11 cellular contexts compared by ENCODE assay signal in genomic region chr7:140638311-140638791, GRCh38. TPM values are rescaled to one million over a fixed set of nuclear protein-coding genes. Genes with fewer than 3 reads are reported as not detected.
DNase-seq lines count a peak whose midpoint lies in the region; FAIRE-seq and TF ChIP-seq lines count a peak whose summit lies in the region.
"Had no signal": no experiment of that assay in that cellular context is flagged by ENCODE, and none has a peak within 500 bp of the region (broad histone marks: within the 10 kb centered on the region; RNA-seq: fewer than 3 reads in every experiment).

No MANE protein-coding gene starts in this region.

- no peak overlapping the region for H3K27ac ChIP-seq in H1 (ENCODE audit: low read depth, low read length)

- TF ChIP-seq POLR2A in H1 (IDR thresholded peaks at IDR 0.05; ENCODE audit: control extremely low read depth in 1 of 2, low read depth in 2 of 2, low read length in 2 of 2) (no peak), lower leg skin (IDR thresholded peaks at IDR 0.05) (no peak)

- TF ChIP-seq CTCF in H1 (IDR thresholded peaks at IDR 0.05; ENCODE audit: control extremely low read depth in 1 of 3, insufficient read depth in 1 of 3, low read depth in 1 of 3, low read length in 3 of 3): peak; percentile 28 to 66 (median 57); a peak in 3 of 4 replicates
- TF ChIP-seq CTCF in lower leg skin (IDR thresholded peaks at IDR 0.05): no peak
- no peak for TF ChIP-seq CTCF in type B pancreatic cell (conservative IDR thresholded peaks at IDR 0.05)

- H4K20me1 ChIP-seq in H1 (replicated peaks in 1 of 2; ENCODE audit: control insufficient read depth in 1 of 2, insufficient read depth in 2 of 2, low read length in 2 of 2): no peaks in the 10 kb centered on the region

- H3K27me3 ChIP-seq in H1 (replicated peaks in 1 of 4; ENCODE audit: control insufficient read depth in 3 of 4, extremely low read depth in 1 of 4, insufficient read depth in 3 of 4, low read length in 3 of 4): peaks cover 0 to 28% (median 14%) of the 10 kb centered on the region in 4 experiments; a peak in 5 of 7 replicates

- H3K4me3 ChIP-seq in H1 (ENCODE audit: extremely low read depth in 1 of 4, insufficient read depth in 2 of 4, low read depth in 3 of 4, low read length in 4 of 4): no peak overlapping the region
- H3K4me3 ChIP-seq in lower leg skin (ENCODE audit: low read depth, poor library complexity, severe bottlenecking): no peak overlapping the region

- intact Hi-C loops in lower leg skin (cut with DNase I; ENCODE audit: low total_unique reads): no loop called here
- intact Hi-C loops in activated CD4-positive, alpha-beta memory T cell treated with anti-CD3 and anti-CD28 coated beads for 36 hours (cut with micrococcal nuclease): no loop called here

- H2BK15ac ChIP-seq in H1 (ENCODE audit: low read length): no peak overlapping the region

- H3K23ac ChIP-seq in H1 (ENCODE audit: insufficient read length): no peak overlapping the region

- no peaks in the 10 kb centered on the region for H3K9me3 ChIP-seq in H1 (ENCODE audit: insufficient read depth in 2 of 2, low read depth in 1 of 2, low read length in 1 of 2)

- H3K4me3 Mint-ChIP-seq in type B pancreatic cell: peak overlapping the region; percentile 98
- H3K4me3 Mint-ChIP-seq in activated CD4-positive, alpha-beta memory T cell treated with anti-CD3 and anti-CD28 coated beads for 36 hours: no peak overlapping the region
- H3K4me3 Mint-ChIP-seq: activated B cell treated with CpG ODN at 0.5 μM for 24 hours had no signal

- H3K36me3 ChIP-seq in H1 (ENCODE audit: control insufficient read depth in 2 of 4, insufficient read depth in 4 of 4, low read length in 3 of 4): no peaks in the 10 kb centered on the region

- H3K79me1 ChIP-seq in H1 (ENCODE audit: low read depth, low read length): peaks cover 2% of the 10 kb centered on the region; the same call in 1 of the 2 replicates

- H3K18ac ChIP-seq in H1 (ENCODE audit: extremely low read depth, low read length): no peak overlapping the region

- H3K4ac ChIP-seq in H1 (replicated peaks; ENCODE audit: insufficient read length, low read depth, low read length): no peak overlapping the region

- no peak overlapping the region for H3K56ac ChIP-seq in H1 (replicated peaks; ENCODE audit: insufficient read length, low read depth, low read length)

- TF ChIP-seq EP300 in H1 (IDR thresholded peaks at IDR 0.05; ENCODE audit: borderline replicate concordance in 1 of 2, low read depth in 2 of 2, low read length in 2 of 2): no peak

- no peak overlapping the region for H3K9ac ChIP-seq in H1 (replicated peaks in 1 of 4; ENCODE audit: extremely low read depth in 1 of 4, low read depth in 3 of 4, low read length in 3 of 4)

- H3K36me3 Mint-ChIP-seq in type B pancreatic cell: no peaks in the 10 kb centered on the region
- H3K36me3 Mint-ChIP-seq in activated CD4-positive, alpha-beta memory T cell treated with anti-CD3 and anti-CD28 coated beads for 36 hours: no peaks in the 10 kb centered on the region

- H2BK12ac ChIP-seq in H1 (ENCODE audit: low read depth, low read length): no peak overlapping the region

- H4K8ac ChIP-seq in H1 (ENCODE audit: extremely low read depth, insufficient read depth, low read length): no peak overlapping the region

- 54% methylated on average over 5 of the region's 5 CpGs; no CpG with 5 or more reads in 1 of the 2 experiments for WGBS in H1 (ENCODE audit: extremely low coverage in 1 of 2, insufficient coverage in 1 of 2, insufficient read length in 1 of 2, insufficient replicate concordance in 2 of 2, low coverage in 1 of 2, low lambda C conversion rate in 2 of 2, missing lambda C conversion rate in 1 of 2), 2 experiments
- WGBS in lower leg skin, 2 donors: 63% methylated on average over 5 of the region's 5 CpGs

- DNase-seq in M059J (ENCODE audit: low read depth) (peak; percentile 57), H1 (ENCODE audit: low read depth in 1 of 2, low spot score in 2 of 2) (peak in 1 of 2 experiments; percentile 54), lower leg skin (ENCODE audit: low spot score in 2 of 2) (peak; percentile 49 to 88), type B pancreatic cell (ENCODE audit: extremely low spot score, unreplicated experiment) (no peak), NCI-H748 treated with DMSO at 0.1 percent for 48 hours (lab: John Stamatoyannopoulos, UW) (no peak)
- no peak for DNase-seq in activated CD4-positive, alpha-beta memory T cell treated with anti-CD3 and anti-CD28 coated beads for 36 hours
- DNase-seq in activated CD4-positive, CD25-positive, alpha-beta regulatory T cell (lab: John Stamatoyannopoulos, UW): no peak
- DNase-seq: activated B cell treated with CpG ODN at 0.5 μM for 24 hours; amniotic stem cell; stimulated activated CD4-positive, alpha-beta T cell treated with anti-CD3 and anti-CD28 coated beads, Interleukin-2, amount 100 ng/mL, for 24 hours had no signal

- H3K14ac ChIP-seq in H1 (ENCODE audit: insufficient read length): no peak overlapping the region

- H2AFZ ChIP-seq in H1 (ENCODE audit: low read length): no peak overlapping the region

- peaks cover 12% of the 10 kb centered on the region for H3K23me2 ChIP-seq in H1 (ENCODE audit: low read depth, low read length)

- no peak overlapping the region for H4K5ac ChIP-seq in H1 (ENCODE audit: insufficient read length, low read depth, low read length)

- CTCF ChIA-PET in H1 (lab: Charles Lee; ENCODE audit: partially characterized antibody): interaction anchor here (0.6 to 19.9 kb wide), 9 partner anchors 11 to 167 kb away, joined by 3 to 322 read pairs (median 3); no protein-coding TSS in a partner anchor
- CTCF ChIA-PET in activated CD4-positive, alpha-beta memory T cell treated with anti-CD3 and anti-CD28 coated beads for 36 hours (lab: Charles Lee): no interaction called here

- H4K91ac ChIP-seq in H1 (replicated peaks; ENCODE audit: insufficient read length, low read length): no peak overlapping the region

- peak overlapping the region; percentile 62 for H3K27ac Mint-ChIP-seq in type B pancreatic cell
- H3K27ac Mint-ChIP-seq in activated CD4-positive, alpha-beta memory T cell treated with anti-CD3 and anti-CD28 coated beads for 36 hours: no peak overlapping the region
- H3K27ac Mint-ChIP-seq: activated B cell treated with CpG ODN at 0.5 μM for 24 hours had no signal

- H2BK20ac ChIP-seq in H1 (ENCODE audit: low read length): no peak overlapping the region

- no peak for FAIRE-seq in H1 (lab: Jason Lieb, UNC)
- FAIRE-seq: GM12891 had no signal

- peaks cover 38% of the 10 kb centered on the region for H3K4me1 Mint-ChIP-seq in type B pancreatic cell (ENCODE audit: unreplicated experiment)
- peaks cover 10% of the 10 kb centered on the region for H3K4me1 Mint-ChIP-seq in activated CD4-positive, alpha-beta memory T cell treated with anti-CD3 and anti-CD28 coated beads for 36 hours (ENCODE audit: low read depth)

- H2BK5ac ChIP-seq in H1 (ENCODE audit: low read depth, low read length): no peak overlapping the region

- H3K4me1 ChIP-seq in H1 (replicated peaks in 1 of 4; ENCODE audit: control insufficient read depth in 3 of 4, insufficient read depth in 4 of 4, low read length in 3 of 4): peaks cover 12 to 27% (median 19%) of the 10 kb centered on the region in 4 experiments

- H3K27me3 Mint-ChIP-seq in type B pancreatic cell: peaks cover 12% of the 10 kb centered on the region
- H3K27me3 Mint-ChIP-seq in activated CD4-positive, alpha-beta memory T cell treated with anti-CD3 and anti-CD28 coated beads for 36 hours: peaks cover 48% of the 10 kb centered on the region

- no peak overlapping the region for H2AK5ac ChIP-seq in H1 (ENCODE audit: low read depth, low read length)

- POLR2A ChIA-PET in H1 (lab: Charles Lee; ENCODE audit: partially characterized antibody): no interaction called here
- POLR2A ChIA-PET in activated CD4-positive, alpha-beta memory T cell treated with anti-CD3 and anti-CD28 coated beads for 36 hours (lab: Charles Lee): no interaction called here

- H3K9me3 Mint-ChIP-seq in type B pancreatic cell: no peaks in the 10 kb centered on the region
- H3K9me3 Mint-ChIP-seq in activated CD4-positive, alpha-beta memory T cell treated with anti-CD3 and anti-CD28 coated beads for 36 hours: no peaks in the 10 kb centered on the region
- H3K9me3 Mint-ChIP-seq: activated B cell treated with CpG ODN at 0.5 μM for 24 hours had no signal

- H3K79me2 ChIP-seq in H1 (ENCODE audit: control insufficient read depth in 1 of 2, insufficient read depth in 2 of 2, low read length in 2 of 2): 0 out of 4 replicates have a peak, but pooled peaks cover 0 to 2% of the 10 kb centered on the region in 2 experiments

- no peak overlapping the region for H3K4me2 ChIP-seq in H1 (ENCODE audit: insufficient read depth in 1 of 2, low read depth in 2 of 2, low read length in 2 of 2)

- H2BK120ac ChIP-seq in H1 (replicated peaks; ENCODE audit: low read depth, low read length): no peak overlapping the region

- peak; percentile 52 to 59 for TF ChIP-seq RAD21 in H1 (IDR thresholded peaks at IDR 0.05 in 1 of 2, conservative IDR thresholded peaks at IDR 0.05 in 1 of 2; ENCODE audit: low read depth in 2 of 2, low read length in 2 of 2)

RNA-seq across cellular contexts. Expression of gene DENND2A, which starts 2.3 kb away (rescaled TPM):
- total RNA-seq in M059J (2014; rRNA removed; shearing (Covaris generic)): 11.5 and 19.9 TPM in 2 replicates
- total RNA-seq in H1 (2021; fragmentation: NEBNext Ultra II Directional; extraction: Animal tissue kit (Norgen Biotek cat#: 25700)): 11.4 and 13.0 TPM in 2 replicates
- 5.0 and 6.0 TPM in 2 replicates for polyA plus RNA-seq in H1 (2011; rRNA removed)
- 5.6 TPM for polyA plus RNA-seq in H1 (2011; cell fraction: cytosol; rRNA removed)
- polyA plus RNA-seq in H1 (2011; cell fraction: nucleus; rRNA removed): 8.0 TPM
- polyA plus RNA-seq in H1 (2012, experiment 1 of 2): 7.1 to 8.8 TPM (median 8.0 TPM) in 4 replicates
- polyA plus RNA-seq in H1 (2012, experiment 2 of 2): 5.8 TPM
- 6.1 TPM for polyA plus RNA-seq in H1 (2013, experiment 1 of 2)
- polyA plus RNA-seq in H1 (2013, experiment 2 of 2): 6.6 TPM
- polyA minus RNA-seq in H1 (2011; rRNA and poly(A)+ RNA removed): 8.0 and 12.4 TPM in 2 replicates
- polyA minus RNA-seq in H1 (2011; cell fraction: cytosol; rRNA and poly(A)+ RNA removed): 4.6 TPM
- polyA minus RNA-seq in H1 (2011; cell fraction: nucleus; rRNA and poly(A)+ RNA removed): 6.4 TPM
- total RNA-seq in lower leg skin (1 to 10 TPM in 3 of 4 donors, under 1 TPM in 1; 0.97 to 2.5 (median 2.2) TPM), type B pancreatic cell (ENCODE audit: low replicate concordance) (6.2 and 25.4 TPM in 2 replicates)
- total RNA-seq in activated CD4-positive, alpha-beta memory T cell treated with anti-CD3 and anti-CD28 coated beads for 36 hours: not detected
- total RNA-seq: activated B cell treated with CpG ODN at 0.5 μM for 24 hours had no signal

RNA-seq across cellular contexts. Expression of gene ADCK2, which starts 34.4 kb away (rescaled TPM):
- total RNA-seq in M059J (2014; rRNA removed; shearing (Covaris generic)): 14.2 and 22.0 TPM in 2 replicates
- 10.3 and 11.7 TPM in 2 replicates for total RNA-seq in H1 (2021; fragmentation: NEBNext Ultra II Directional; extraction: Animal tissue kit (Norgen Biotek cat#: 25700))
- 6.9 and 9.8 TPM in 2 replicates for polyA plus RNA-seq in H1 (2011; rRNA removed)
- 8.6 TPM for polyA plus RNA-seq in H1 (2011; cell fraction: cytosol; rRNA removed)
- 9.1 TPM for polyA plus RNA-seq in H1 (2011; cell fraction: nucleus; rRNA removed)
- polyA plus RNA-seq in H1 (2012, experiment 1 of 2): 7.5 to 12.1 TPM (median 10.2 TPM) in 4 replicates
- 14.6 TPM for polyA plus RNA-seq in H1 (2012, experiment 2 of 2)
- 6.7 TPM for polyA plus RNA-seq in H1 (2013, experiment 1 of 2)
- polyA plus RNA-seq in H1 (2013, experiment 2 of 2): 6.8 TPM
- 8.7 and 8.9 TPM in 2 replicates for polyA minus RNA-seq in H1 (2011; rRNA and poly(A)+ RNA removed)
- polyA minus RNA-seq in H1 (2011; cell fraction: cytosol; rRNA and poly(A)+ RNA removed): 4.6 TPM
- polyA minus RNA-seq in H1 (2011; cell fraction: nucleus; rRNA and poly(A)+ RNA removed): 4.7 TPM
- 10 to 100 TPM; 48.0 to 65.9 (median 57.0) TPM for total RNA-seq in lower leg skin
- 16.3 and 29.5 TPM in 2 replicates for total RNA-seq in type B pancreatic cell (ENCODE audit: low replicate concordance)
- total RNA-seq in activated CD4-positive, alpha-beta memory T cell treated with anti-CD3 and anti-CD28 coated beads for 36 hours: 10 to 100 TPM; 24.2 to 24.4 TPM

RNA-seq across cellular contexts. Expression of gene NDUFB2, which starts 58.2 kb away (rescaled TPM):
- total RNA-seq in M059J (2014; rRNA removed; shearing (Covaris generic)): 734 and 940 TPM in 2 replicates
- 168 and 170 TPM in 2 replicates for total RNA-seq in H1 (2021; fragmentation: NEBNext Ultra II Directional; extraction: Animal tissue kit (Norgen Biotek cat#: 25700))
- 881 and 997 TPM in 2 replicates for polyA plus RNA-seq in H1 (2011; rRNA removed)
- 532 TPM for polyA plus RNA-seq in H1 (2011; cell fraction: cytosol; rRNA removed)
- polyA plus RNA-seq in H1 (2011; cell fraction: nucleus; rRNA removed): 232 TPM
- polyA plus RNA-seq in H1 (2012, experiment 1 of 2): 258 to 279 TPM (median 266 TPM) in 4 replicates
- polyA plus RNA-seq in H1 (2012, experiment 2 of 2): 637 TPM
- 290 TPM for polyA plus RNA-seq in H1 (2013, experiment 1 of 2)
- polyA plus RNA-seq in H1 (2013, experiment 2 of 2): 324 TPM
- polyA minus RNA-seq in H1 (2011; rRNA and poly(A)+ RNA removed): 45.0 and 47.6 TPM in 2 replicates
- polyA minus RNA-seq in H1 (2011; cell fraction: cytosol; rRNA and poly(A)+ RNA removed): 37.9 TPM
- polyA minus RNA-seq in H1 (2011; cell fraction: nucleus; rRNA and poly(A)+ RNA removed): 43.9 TPM
- total RNA-seq in lower leg skin (100 to 1,000 TPM; 153 to 309 (median 188) TPM), type B pancreatic cell (ENCODE audit: low replicate concordance) (179 and 258 TPM in 2 replicates)
- 100 to 1,000 TPM; 171 to 183 TPM for total RNA-seq in activated CD4-positive, alpha-beta memory T cell treated with anti-CD3 and anti-CD28 coated beads for 36 hours

Comparison
In these comparisons a context has a peak if more than half of its experiments do, and no peak if none do; other contexts are left out.
1. DNase-seq: peak in M059J (single experiment) and lower leg skin (2 of 2); none in type B pancreatic cell (single experiment), activated CD4-positive, alpha-beta memory T cell treated with anti-CD3 and anti-CD28 coated beads for 36 hours (single experiment), activated CD4-positive, CD25-positive, alpha-beta regulatory T cell (0 of 4) and NCI-H748 treated with DMSO at 0.1 percent for 48 hours (single experiment).
2. CTCF ChIP-seq: peak in H1 (3 of 3); none in lower leg skin (0 of 3) and type B pancreatic cell (single experiment).